22 cellular contexts compared by ENCODE assay signal in the genomic region with DNA sequence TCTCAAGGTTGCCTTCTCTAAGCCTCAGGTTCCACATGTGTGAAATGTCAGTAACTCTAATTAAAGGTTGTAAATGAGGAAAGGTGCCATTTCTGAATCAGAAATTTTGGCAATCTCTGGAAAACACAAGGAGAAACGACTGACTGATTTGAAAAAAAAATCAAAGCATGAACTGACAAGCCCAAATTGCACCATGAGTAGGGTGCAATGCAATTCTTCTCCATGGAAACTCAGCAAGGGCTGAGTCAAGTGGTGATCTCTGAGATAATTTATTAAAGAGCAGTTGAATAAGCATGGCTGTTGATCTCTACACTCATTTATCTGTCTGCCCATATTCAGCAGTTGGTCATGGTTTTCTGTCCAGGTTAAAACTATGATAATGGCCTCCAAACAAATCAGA.
DNase-seq lines count a peak whose midpoint lies in the region; ATAC-seq, FAIRE-seq and TF ChIP-seq lines count a peak whose summit lies in the region.
"Had no signal": no experiment of that assay in that cellular context is flagged by ENCODE, and none has a peak within 500 bp of the region (broad histone marks: within the 10 kb centered on the region; RNA-seq: fewer than 3 reads in every experiment).

No MANE protein-coding gene starts in this region.

- H3K27me3 Mint-ChIP-seq in MCF 10A (ENCODE audit: insufficient read depth, unreplicated experiment), result no peaks in the 10 kb centered on the region
- peaks cover 4% of the 10 kb centered on the region for H3K27me3 Mint-ChIP-seq in activated CD4-positive, alpha-beta memory T cell treated with anti-CD3 and anti-CD28 coated beads for 36 hours
- H3K27me3 Mint-ChIP-seq: CD4-positive, CD25-positive, alpha-beta regulatory T cell had no signal

- RAD21 ChIA-PET in GM12878 (lab: Charles Lee; ENCODE audit: unreplicated experiment), result interaction anchor here (1.0 to 11.0 kb wide), 7 partner anchors 15 to 327 kb away, joined by 3 to 221 read pairs (median 7); no protein-coding TSS in a partner anchor

- no peak for TF ChIP-seq POLR2A in GM12878 (IDR thresholded peaks at IDR 0.05; ENCODE audit: low read depth, low read length)

- no peaks in the 10 kb centered on the region for H3K36me3 ChIP-seq in mammary epithelial cell (ENCODE audit: insufficient read depth, low read length)
- no peaks in the 10 kb centered on the region for H3K36me3 ChIP-seq in GM12878 (ENCODE audit: control insufficient read depth in 2 of 2, insufficient read depth in 2 of 2, low read length in 1 of 2)
- H3K36me3 ChIP-seq: BE2C had no signal

- no peak for TF ChIP-seq EP300 in GM12878 (IDR thresholded peaks at IDR 0.05; ENCODE audit: borderline replicate concordance in 1 of 2, control insufficient read depth in 1 of 2, low read depth in 2 of 2, low read length in 2 of 2)

- peak overlapping the region; percentile 2 for H3K4me2 ChIP-seq in mammary epithelial cell (ENCODE audit: insufficient read depth, low read depth, low read length)
- no peak overlapping the region for H3K4me2 ChIP-seq in GM12878 (ENCODE audit: control insufficient read depth, insufficient read depth)
- H3K4me2 ChIP-seq: GM23338 had no signal

- no peaks in the 10 kb centered on the region for H3K79me2 ChIP-seq in mammary epithelial cell (ENCODE audit: insufficient read depth, low read length)
- no peaks in the 10 kb centered on the region for H3K79me2 ChIP-seq in GM12878 (ENCODE audit: control insufficient read depth, insufficient read depth, low read length)

- H3K4me1 ChIP-seq in mammary epithelial cell (ENCODE audit: insufficient read depth, low read length), result peaks cover 10% of the 10 kb centered on the region
- H3K4me1 ChIP-seq in GM12878 (ENCODE audit: control insufficient read depth, insufficient read depth, low read length), result no peaks in the 10 kb centered on the region
- no peaks in the 10 kb centered on the region for H3K4me1 ChIP-seq in foreskin keratinocyte
- H3K4me1 ChIP-seq: BE2C had no signal

- H3K9me3 Mint-ChIP-seq in MCF 10A (ENCODE audit: unreplicated experiment), result no peaks in the 10 kb centered on the region
- no peaks in the 10 kb centered on the region for H3K9me3 Mint-ChIP-seq in activated CD4-positive, alpha-beta memory T cell treated with anti-CD3 and anti-CD28 coated beads for 36 hours
- H3K9me3 Mint-ChIP-seq: CD8-positive, alpha-beta memory T cell; GM23338 had no signal

- no peak overlapping the region for H3K27ac Mint-ChIP-seq in MCF 10A (ENCODE audit: low read depth, unreplicated experiment)
- H3K27ac Mint-ChIP-seq in activated CD4-positive, alpha-beta memory T cell treated with anti-CD3 and anti-CD28 coated beads for 36 hours, result no peak overlapping the region
- H3K27ac Mint-ChIP-seq: CD4-positive, CD25-positive, alpha-beta regulatory T cell; CD8-positive, alpha-beta memory T cell; GM23338 had no signal

- no peak for ATAC-seq in GM12878
- peak; percentile 38 for ATAC-seq in foreskin keratinocyte
- ATAC-seq: GM23338 had no signal

- no peak overlapping the region for H3K4me3 Mint-ChIP-seq in MCF 10A (ENCODE audit: unreplicated experiment)
- H3K4me3 Mint-ChIP-seq in activated CD4-positive, alpha-beta memory T cell treated with anti-CD3 and anti-CD28 coated beads for 36 hours, result no peak overlapping the region
- H3K4me3 Mint-ChIP-seq: CD4-positive, CD25-positive, alpha-beta regulatory T cell; CD8-positive, alpha-beta memory T cell; GM23338 had no signal

- H3K4me1 Mint-ChIP-seq in MCF 10A (ENCODE audit: insufficient read depth, unreplicated experiment), result peaks cover 5% of the 10 kb centered on the region
- peaks cover 4% of the 10 kb centered on the region for H3K4me1 Mint-ChIP-seq in activated CD4-positive, alpha-beta memory T cell treated with anti-CD3 and anti-CD28 coated beads for 36 hours (ENCODE audit: low read depth)
- H3K4me1 Mint-ChIP-seq: CD4-positive, CD25-positive, alpha-beta regulatory T cell had no signal

- POLR2A ChIA-PET in MCF 10A (lab: Yijun Ruan, JAX), result interaction anchor here (0.7 to 1.4 kb wide), 4 partner anchors 9 to 17 kb away, joined by 3 to 6 read pairs (median 3); no protein-coding TSS in a partner anchor
- POLR2A ChIA-PET in GM12878 (lab: Charles Lee), result interaction anchor here (0.8 to 1.9 kb wide), 5 partner anchors 9 to 324 kb away, joined by 3 to 9 read pairs (median 6); no protein-coding TSS in a partner anchor
- POLR2A ChIA-PET in activated CD4-positive, alpha-beta memory T cell treated with anti-CD3 and anti-CD28 coated beads for 36 hours (lab: Charles Lee), result no interaction called here

- no peak for TF ChIP-seq RAD21 in GM12878 (IDR thresholded peaks at IDR 0.05; ENCODE audit: insufficient read depth, low read depth, low read length)

- BruUV-seq in mammary epithelial cell (replicated peaks; lab: Mats Ljungman, UMichigan), result no TSS peak
- BruUV-seq in MCF 10A (replicated peaks; lab: Mats Ljungman, UMichigan), result no TSS peak
- TSS peak; percentile 90 for BruUV-seq in GM12878 (replicated peaks; lab: Mats Ljungman, UMichigan)

- in situ Hi-C loops in mammary epithelial cell (cut with MboI; ENCODE audit: low sequenced_read_pairs in 2 of 2) (no loop called here), GM12878 (cut with MboI) (no loop called here)

- no peak overlapping the region for H3K9ac ChIP-seq in mammary epithelial cell (ENCODE audit: insufficient read depth, low read length)
- no peak overlapping the region for H3K9ac ChIP-seq in GM12878 (ENCODE audit: control insufficient read depth, insufficient read depth, low read length)

- H3K9me3 ChIP-seq in mammary epithelial cell (replicated peaks; ENCODE audit: insufficient read depth, low read length), result no peaks in the 10 kb centered on the region
- no peaks in the 10 kb centered on the region for H3K9me3 ChIP-seq in GM12878 (replicated peaks; ENCODE audit: control insufficient read depth, insufficient read depth, low read length)
- H3K9me3 ChIP-seq: BE2C had no signal

- no peaks in the 10 kb centered on the region for H3K36me3 Mint-ChIP-seq in MCF 10A (ENCODE audit: insufficient read depth, unreplicated experiment)
- no peaks in the 10 kb centered on the region for H3K36me3 Mint-ChIP-seq in activated CD4-positive, alpha-beta memory T cell treated with anti-CD3 and anti-CD28 coated beads for 36 hours
- H3K36me3 Mint-ChIP-seq: CD4-positive, CD25-positive, alpha-beta regulatory T cell; CD8-positive, alpha-beta memory T cell had no signal

- CTCF ChIA-PET in mammary epithelial cell (lab: Charles Lee; ENCODE audit: low non-redundant PET) (no interaction called here), MCF 10A (lab: Yijun Ruan, JAX) (interaction anchor here (0.9 to 1.0 kb wide), 2 partner anchors 27 to 39 kb away, joined by 3 to 5 read pairs; no protein-coding TSS in a partner anchor), GM12878 (lab: Yijun Ruan, JAX) (interaction anchor here (0.7 to 1.7 kb wide), 8 partner anchors 11 to 328 kb away, joined by 3 to 5 read pairs (median 3); no protein-coding TSS in a partner anchor)
- CTCF ChIA-PET in activated CD4-positive, alpha-beta memory T cell treated with anti-CD3 and anti-CD28 coated beads for 36 hours (lab: Charles Lee), result no interaction called here

- H3K4me3 ChIP-seq in mammary epithelial cell (replicated peaks in 1 of 3; ENCODE audit: insufficient read depth in 1 of 3, low read depth in 2 of 3, low read length in 3 of 3) (no peak overlapping the region), GM12878 (no peak overlapping the region)
- H3K4me3 ChIP-seq: GM23338 had no signal

- SMC1A ChIA-PET in GM12878 (lab: Charles Lee; ENCODE audit: uncharacterized antibody, unreplicated experiment), result interaction anchor here (1.1 to 15.7 kb wide), 8 partner anchors 13 to 318 kb away, joined by 3 to 296 read pairs (median 32); a partner anchor contains a TSS

- H2AFZ ChIP-seq in mammary epithelial cell (ENCODE audit: low read depth, low read length) (peak overlapping the region; percentile 11), GM12878 (ENCODE audit: control insufficient read depth, low read depth, low read length) (no peak overlapping the region)
- H2AFZ ChIP-seq: GM23338 had no signal

- H3K27me3 ChIP-seq in mammary epithelial cell (ENCODE audit: insufficient read depth, low read length) (no peaks in the 10 kb centered on the region), GM12878 (replicated peaks in 1 of 2; ENCODE audit: control insufficient read depth in 2 of 2, insufficient read depth in 2 of 2, low read length in 1 of 2) (no peaks in the 10 kb centered on the region), foreskin keratinocyte (peaks cover 9% of the 10 kb centered on the region)
- H3K27me3 ChIP-seq: BE2C had no signal

- H3K27ac ChIP-seq in mammary epithelial cell (ENCODE audit: insufficient read depth, low read depth, low read length), result no peak overlapping the region
- H3K27ac ChIP-seq in GM12878 (ENCODE audit: control insufficient read depth, insufficient read depth), result no peak overlapping the region
- no peak overlapping the region for H3K27ac ChIP-seq in foreskin keratinocyte
- H3K27ac ChIP-seq: HL-60 had no signal

- 14% methylated on average over 1 of the region's 1 CpG for WGBS in mammary epithelial cell (ENCODE audit: low coverage, missing lambda C conversion rate)
- 0% methylated on average over 1 of the region's 1 CpG for WGBS in GM12878 (ENCODE audit: insufficient coverage, insufficient replicate concordance, low lambda C conversion rate, missing lambda C conversion rate)

- no peak for FAIRE-seq in GM12878 (lab: Jason Lieb, UNC)
- FAIRE-seq: A204.1, GM12891, H54 had no signal

- intact Hi-C loops in mammary epithelial cell (cut with micrococcal nuclease), result no loop called here
- intact Hi-C loops in MCF 10A (cut with micrococcal nuclease), result no loop called here
- intact Hi-C loops in GM12878 (cut with micrococcal nuclease; ENCODE audit: unreplicated experiment), result loop anchor here (5.0 kb wide), 3 partner anchors 202 to 328 kb away; a partner anchor contains a TSS
- intact Hi-C loops in activated CD4-positive, alpha-beta memory T cell treated with anti-CD3 and anti-CD28 coated beads for 36 hours (cut with micrococcal nuclease), result no loop called here

- TF ChIP-seq CTCF in mammary epithelial cell (conservative IDR thresholded peaks at IDR 0.05 in 1 of 2, IDR thresholded peaks at IDR 0.05 in 1 of 2; ENCODE audit: extremely low read depth in 1 of 2, insufficient read depth in 1 of 2, low read depth in 1 of 2, low read length in 2 of 2) (no peak), MCF 10A (IDR thresholded peaks at IDR 0.05; ENCODE audit: unreplicated experiment) (no peak), GM12878 (IDR thresholded peaks at IDR 0.05 in 2 of 3, conservative IDR thresholded peaks at IDR 0.05 in 1 of 3; ENCODE audit: control insufficient read depth in 2 of 3, extremely low read depth in 1 of 3, insufficient read depth in 1 of 3, low read depth in 3 of 3, low read length in 3 of 3) (no peak), foreskin keratinocyte (conservative IDR thresholded peaks at IDR 0.05) (no peak)

- dilution Hi-C loops in mammary epithelial cell (cut with HindIII; ENCODE audit: low sequenced_read_pairs), result no loop called here

- H4K20me1 ChIP-seq in mammary epithelial cell (ENCODE audit: insufficient read depth, low read length) (no peaks in the 10 kb centered on the region), GM12878 (ENCODE audit: control insufficient read depth, insufficient read depth) (no peaks in the 10 kb centered on the region)

- DNase-seq in mammary epithelial cell (peak; percentile 58), MCF 10A (ENCODE audit: unreplicated experiment) (no peak), GM12878 (ENCODE audit: low read depth, low spot score) (no peak), foreskin keratinocyte (peak in 1 of 2 donors; percentile 62), NCI-H82 (lab: John Stamatoyannopoulos, UW) (no peak)
- no peak for DNase-seq in activated CD4-positive, alpha-beta memory T cell treated with anti-CD3 and anti-CD28 coated beads for 36 hours
- DNase-seq: ACHN; BE2C; C1 segment of cervical spinal cord; CD4-positive, CD25-positive, alpha-beta regulatory T cell; CD8-positive, alpha-beta memory T cell; COR-L47; DMS 273 treated with DMSO at 0.1 percent for 48 hours; DMS53; DND-41; EL; HCEC 1CT had no signal

Comparison
In these comparisons a context has a peak if more than half of its experiments do, and no peak if none do; other contexts are left out.
1. CTCF ChIA-PET loops: an anchor here in MCF 10A (0.9 to 1.0 kb wide) and GM12878 (0.7 to 1.7 kb wide); none called in mammary epithelial cell and activated CD4-positive, alpha-beta memory T cell treated with anti-CD3 and anti-CD28 coated beads for 36 hours.